In genomic region chr15:68383161-68384074, GRCh38 we compare ENCODE assay signal across 8 cellular contexts. TPM values are rescaled to one million over a fixed set of nuclear protein-coding genes. Genes with fewer than 3 reads are reported as not detected.
DNase-seq lines count a peak whose midpoint lies in the region; ATAC-seq, FAIRE-seq and TF ChIP-seq lines count a peak whose summit lies in the region.

No MANE protein-coding gene starts in this region.

- CTCF ChIA-PET in activated B cell treated with CpG ODN at 0.5 μM for 24 hours (lab: Charles Lee), result interaction anchor here (1.0 to 2.1 kb wide), 3 partner anchors 77 to 131 kb away, joined by 3 to 17 read pairs (median 5); no protein-coding TSS in a partner anchor
- CTCF ChIA-PET in endothelial cell of umbilical vein (lab: Charles Lee), result interaction anchor here (0.9 to 2.8 kb wide), 8 partner anchors 9 to 167 kb away, joined by 3 to 35 read pairs (median 8); no protein-coding TSS in a partner anchor

- H3K4me3 ChIP-seq in Loucy (ENCODE audit: low read length, poor library complexity, severe bottlenecking) (no peak overlapping the region), endothelial cell of umbilical vein (replicated peaks in 1 of 3; ENCODE audit: insufficient read depth in 1 of 3, low read depth in 1 of 3, low read length in 3 of 3) (no peak overlapping the region), aorta (ENCODE audit: low read length in 2 of 2) (no peak overlapping the region)

- H3K9me3 ChIP-seq in Loucy (ENCODE audit: insufficient read depth, low read depth, low read length) (no peaks in the 10 kb centered on the region; the same call in 1 of the 2 replicates), endothelial cell of umbilical vein (replicated peaks; ENCODE audit: control insufficient read depth, insufficient read depth, low read length) (no peaks in the 10 kb centered on the region), aorta (ENCODE audit: control insufficient read depth, low read length) (no peaks in the 10 kb centered on the region)

- 64 to 69% methylated on average over 12 of the region's 12 CpGs for WGBS in aorta, 2 donors

- H3K79me2 ChIP-seq in Loucy (ENCODE audit: insufficient read depth, low read length), result no peaks in the 10 kb centered on the region
- no peaks in the 10 kb centered on the region for H3K79me2 ChIP-seq in endothelial cell of umbilical vein (ENCODE audit: control insufficient read depth, insufficient read depth, low read length)

- no TSS peak for BruUV-seq in endothelial cell of umbilical vein (replicated peaks; lab: Mats Ljungman, UMichigan)

- no peak for TF ChIP-seq POLR2A in endothelial cell of umbilical vein (IDR thresholded peaks at IDR 0.05; ENCODE audit: low read depth, low read length)

- no peak overlapping the region for H2AFZ ChIP-seq in Loucy (ENCODE audit: low read length)
- H2AFZ ChIP-seq in endothelial cell of umbilical vein (ENCODE audit: low read depth, low read length), result no peak overlapping the region

- H3K9me2 ChIP-seq in Loucy (replicated peaks; ENCODE audit: low read depth, low read length), result no peaks in the 10 kb centered on the region

- H3K4me1 ChIP-seq in Loucy (ENCODE audit: insufficient read depth, low read length, poor library complexity, severe bottlenecking), result peaks cover 25% of the 10 kb centered on the region
- H3K4me1 ChIP-seq in endothelial cell of umbilical vein (ENCODE audit: control insufficient read depth, extremely low read depth, insufficient read depth, low read length), result peaks cover 37% of the 10 kb centered on the region
- H3K4me1 ChIP-seq in aorta (ENCODE audit: control insufficient read depth in 1 of 2, insufficient read depth in 2 of 2, low read length in 2 of 2), result peaks cover 0 to 3% of the 10 kb centered on the region in 2 donors

- H3K9me3 Mint-ChIP-seq in activated B cell treated with CpG ODN at 0.5 μM for 24 hours, result no peaks in the 10 kb centered on the region

- ATAC-seq in activated B cell treated with CpG ODN at 0.5 μM for 24 hours (ENCODE audit: low read depth), result peak; percentile 62
- peak; percentile 65 for ATAC-seq in aorta (ENCODE audit: low FRiP score)

- POLR2A ChIA-PET in activated B cell treated with CpG ODN at 0.5 μM for 24 hours (lab: Charles Lee) (no interaction called here), endothelial cell of umbilical vein (lab: Charles Lee) (interaction anchor here (0.6 kb wide), 1 partner anchor 100 kb away, joined by 3 read pairs; no protein-coding TSS in a partner anchor)

- DNase-seq in NCI-H748 (lab: John Stamatoyannopoulos, UW; ENCODE audit: unreplicated experiment), result peak; percentile 35
- no peak for DNase-seq in NCI-H748 treated with DMSO at 0.1 percent for 48 hours (lab: John Stamatoyannopoulos, UW)
- DNase-seq in activated B cell treated with CpG ODN at 0.5 μM for 24 hours, result no peak
- peak; percentile 69 for DNase-seq in endothelial cell of umbilical vein (ENCODE audit: low read depth, low spot score)
- DNase-seq in midbrain (lab: John Stamatoyannopoulos, UW), result peak; percentile 37
- DNase-seq in aorta, result no peak
- no peak for DNase-seq in NCI-H2107 treated with DMSO at 0.1 percent for 48 hours (lab: John Stamatoyannopoulos, UW; ENCODE audit: unreplicated experiment)

- H3K27ac ChIP-seq in endothelial cell of umbilical vein (ENCODE audit: insufficient read depth, low read depth, low read length) (peak overlapping the region; percentile 50), aorta (ENCODE audit: low read depth in 1 of 2, low read length in 2 of 2) (peak overlapping the region; percentile 6 to 60)

- H3K4me1 Mint-ChIP-seq in activated B cell treated with CpG ODN at 0.5 μM for 24 hours, result peaks cover 8% of the 10 kb centered on the region

- H3K36me3 Mint-ChIP-seq in activated B cell treated with CpG ODN at 0.5 μM for 24 hours (ENCODE audit: low read depth), result no peaks in the 10 kb centered on the region

- no peak overlapping the region for H3K4me2 ChIP-seq in Loucy (ENCODE audit: low read depth, low read length, poor library complexity, severe bottlenecking)
- H3K4me2 ChIP-seq in endothelial cell of umbilical vein (ENCODE audit: insufficient read depth, low read length), result no peak overlapping the region

- dilution Hi-C loops in endothelial cell of umbilical vein (cut with MboI; ENCODE audit: extremely low pct_ligation_motif_present, low sequenced_read_pairs), result no loop called here

- no peaks in the 10 kb centered on the region for H3K27me3 ChIP-seq in Loucy (ENCODE audit: insufficient read depth, low read length, poor library complexity, severe bottlenecking)
- no peaks in the 10 kb centered on the region for H3K27me3 ChIP-seq in endothelial cell of umbilical vein (ENCODE audit: control insufficient read depth in 2 of 2, insufficient read depth in 2 of 2, low read length in 2 of 2)
- no peaks in the 10 kb centered on the region for H3K27me3 ChIP-seq in aorta (ENCODE audit: control insufficient read depth in 1 of 2, insufficient read depth in 2 of 2, low read length in 1 of 2)

- H3K9ac ChIP-seq in Loucy (ENCODE audit: low read depth, low read length, poor library complexity, severe bottlenecking), result no peak overlapping the region
- no peak overlapping the region for H3K9ac ChIP-seq in endothelial cell of umbilical vein (replicated peaks; ENCODE audit: extremely low read depth, insufficient read depth, low read length)

- intact Hi-C loops in activated B cell treated with CpG ODN at 0.5 μM for 24 hours (cut with micrococcal nuclease), result loop anchor here (1.0 kb wide), 2 partner anchors 77 to 130 kb away; no protein-coding TSS in a partner anchor
- intact Hi-C loops in endothelial cell of umbilical vein (cut with micrococcal nuclease), result loop anchor here (1.0 to 5.0 kb wide), 4 partner anchors 67 to 159 kb away; no protein-coding TSS in a partner anchor
- intact Hi-C loops in aorta (cut with DNase I), result loop anchor here in 1 of 2 donors (5.0 kb wide), 1 partner anchor 76 kb away; no protein-coding TSS in a partner anchor

- peak; percentile 78 for FAIRE-seq in endothelial cell of umbilical vein (lab: Jason Lieb, UNC)

- no peak overlapping the region for H3K27ac Mint-ChIP-seq in activated B cell treated with CpG ODN at 0.5 μM for 24 hours

- H3F3A ChIP-seq in Loucy (ENCODE audit: low read depth), result peaks cover 11% of the 10 kb centered on the region

- TF ChIP-seq CTCF in Loucy (conservative IDR thresholded peaks at IDR 0.05; ENCODE audit: low read length) (peak; percentile 87), activated B cell treated with CpG ODN at 0.5 μM for 24 hours (IDR thresholded peaks at IDR 0.05) (no peak), endothelial cell of umbilical vein (IDR thresholded peaks at IDR 0.05; ENCODE audit: extremely low read depth in 1 of 2, insufficient read depth in 1 of 2, low read depth in 1 of 2, low read length in 2 of 2) (peak; percentile 61 to 69)

- no peaks in the 10 kb centered on the region for H3K27me3 Mint-ChIP-seq in activated B cell treated with CpG ODN at 0.5 μM for 24 hours

- no peak overlapping the region for H3K4me3 Mint-ChIP-seq in activated B cell treated with CpG ODN at 0.5 μM for 24 hours

- H3K36me3 ChIP-seq in Loucy (ENCODE audit: insufficient read depth, low read length) (no peaks in the 10 kb centered on the region), endothelial cell of umbilical vein (ENCODE audit: control insufficient read depth in 2 of 2, extremely low read depth in 1 of 2, insufficient read depth in 2 of 2, low read length in 2 of 2) (no peaks in the 10 kb centered on the region), aorta (ENCODE audit: control insufficient read depth in 1 of 2, insufficient read depth in 2 of 2, low read length in 1 of 2) (no peaks in the 10 kb centered on the region)

- no peaks in the 10 kb centered on the region for H3K9me1 ChIP-seq in endothelial cell of umbilical vein (replicated peaks; ENCODE audit: control insufficient read depth, extremely low read depth, insufficient read depth, low read length)

- H4K20me1 ChIP-seq in Loucy (ENCODE audit: insufficient read depth, low read length, poor library complexity, severe bottlenecking), result no peaks in the 10 kb centered on the region
- H4K20me1 ChIP-seq in endothelial cell of umbilical vein (replicated peaks; ENCODE audit: control insufficient read depth, extremely low read depth, insufficient read depth, low read length), result no peaks in the 10 kb centered on the region

TF ChIP-seq in endothelial cell of umbilical vein, 7 proteins besides CTCF, POLR2A, EP300 and RAD21:
- no peak for TF ChIP-seq JUN (IDR thresholded peaks at IDR 0.05; ENCODE audit: borderline replicate concordance, insufficient read depth, insufficient read length, low read depth)
- TF ChIP-seq MYC (IDR thresholded peaks at IDR 0.05; ENCODE audit: low read depth, low read length), result no peak
- no peak for TF ChIP-seq POLR2AphosphoS5 (IDR thresholded peaks at IDR 0.05; ENCODE audit: insufficient read depth, low read depth, low read length)
- no peak for TF ChIP-seq EZH2 (IDR thresholded peaks at IDR 0.05; ENCODE audit: borderline replicate concordance, low read depth, low read length, severe bottlenecking)
- no peak for TF ChIP-seq MAX (IDR thresholded peaks at IDR 0.05; ENCODE audit: insufficient read depth, insufficient read length)
- no peak for TF ChIP-seq GATA2 (IDR thresholded peaks at IDR 0.05; ENCODE audit: insufficient read depth, insufficient read length, low read depth, low read length)
- no peak for TF ChIP-seq FOS (IDR thresholded peaks at IDR 0.05; ENCODE audit: borderline replicate concordance, insufficient read depth, low read length)
TF ChIP-seq in endothelial cell of umbilical vein: peak in this region for 0.

RNA-seq across cellular contexts. Expression of gene ITGA11, which starts 48.5 kb away (rescaled TPM):
- total RNA-seq in activated B cell treated with CpG ODN at 0.5 μM for 24 hours (not detected in 2 replicates), endothelial cell of umbilical vein (0.18 and 0.58 TPM in 2 replicates), aorta (100 to 1,000 TPM; 138 to 154 TPM)
- polyA plus RNA-seq in endothelial cell of umbilical vein (0.83 and 1.0 TPM in 2 replicates), aorta (10 to 100 TPM; 21.4 to 76.7 TPM)
- polyA plus RNA-seq in endothelial cell of umbilical vein (2011; cell fraction: cytosol; rRNA removed), result 0.65 and 0.97 TPM in 2 replicates
- 1.4 and 1.5 TPM in 2 replicates for polyA plus RNA-seq in endothelial cell of umbilical vein (2011; cell fraction: nucleus; rRNA removed)
- 0.48 and 1.1 TPM in 2 replicates for polyA plus RNA-seq in endothelial cell of umbilical vein (2012)
- 2.6 and 4.2 TPM in 2 replicates for polyA minus RNA-seq in endothelial cell of umbilical vein
- polyA minus RNA-seq in endothelial cell of umbilical vein (2011; cell fraction: cytosol; rRNA and poly(A)+ RNA removed), result not detected
- 1.2 and 1.4 TPM in 2 replicates for polyA minus RNA-seq in endothelial cell of umbilical vein (2011; cell fraction: nucleus; rRNA and poly(A)+ RNA removed)

Comparison
In these comparisons a context has a peak if more than half of its experiments do, and no peak if none do; other contexts are left out.
1. DNase-seq: peak in NCI-H748 (single experiment), endothelial cell of umbilical vein (single experiment) and midbrain (single experiment); none in NCI-H748 treated with DMSO at 0.1 percent for 48 hours (single experiment), activated B cell treated with CpG ODN at 0.5 μM for 24 hours (single experiment), aorta (0 of 2) and NCI-H2107 treated with DMSO at 0.1 percent for 48 hours (single experiment).
2. RNA of gene ITGA11, which starts 48.5 kb away (total RNA-seq): 138 to 154 TPM in aorta; 0.18 to 0.58 TPM in endothelial cell of umbilical vein and not detected in activated B cell treated with CpG ODN at 0.5 μM for 24 hours; every median in the first group is over 10 times any median in the second.